32 cellular contexts compared by ENCODE assay signal in genomic region chr3:62242846-62243245, GRCh38.
DNase-seq lines count a peak whose midpoint lies in the region; ATAC-seq and TF ChIP-seq lines count a peak whose summit lies in the region.
"Had no signal": no experiment of that assay in that cellular context is flagged by ENCODE, and none has a peak within 500 bp of the region (broad histone marks: within the 10 kb centered on the region; RNA-seq: fewer than 3 reads in every experiment).

No MANE protein-coding gene starts in this region.

- H3K79me1 ChIP-seq in H9 (ENCODE audit: insufficient read depth, low read depth, low read length, poor library complexity, severe bottlenecking) = no peaks in the 10 kb centered on the region

- H3K14ac ChIP-seq in H9 (ENCODE audit: insufficient read depth, low read length) = no peak overlapping the region

- no peaks in the 10 kb centered on the region for H3K27me3 Mint-ChIP-seq in H9 (ENCODE audit: low read depth)
- H3K27me3 Mint-ChIP-seq: central memory CD8-positive, alpha-beta T cell had no signal

- no peak overlapping the region for H2BK5ac ChIP-seq in H9 (ENCODE audit: insufficient read length, low read length)

- H2BK12ac ChIP-seq in H9 (ENCODE audit: insufficient read length, low read depth, low read length) = no peak overlapping the region

- H3K9me2 ChIP-seq in PC-3 (replicated peaks; ENCODE audit: low read length) = no peaks in the 10 kb centered on the region

- H3K27ac ChIP-seq in H9 (ENCODE audit: insufficient read length, low read depth, low read length) (no peak overlapping the region), iPS-20b (ENCODE audit: low read length) (no peak overlapping the region), PC-3 (ENCODE audit: low read length) (no peak overlapping the region), sigmoid colon (no peak overlapping the region)
- H3K27ac ChIP-seq: epithelial cell of prostate, heart left ventricle, left lung, ovary, upper lobe of left lung had no signal

- H3K23ac ChIP-seq in H9 (ENCODE audit: insufficient read length, low read depth, low read length) = no peak overlapping the region

- TF ChIP-seq EP300 in sigmoid colon (IDR thresholded peaks at IDR 0.05) = no peak

- H2AK5ac ChIP-seq in H9 (ENCODE audit: insufficient read length, low read length) = no peak overlapping the region

- CTCF ChIA-PET in PC-3 (lab: Charles Lee) = no interaction called here

- H2AFZ ChIP-seq in H9 (ENCODE audit: low read length) = no peak overlapping the region
- no peak overlapping the region for H2AFZ ChIP-seq in PC-3 (ENCODE audit: low read length)

- TF ChIP-seq POLR2A in sigmoid colon (IDR thresholded peaks at IDR 0.05) = no peak

- H3K9me3 Mint-ChIP-seq in H9 = no peaks in the 10 kb centered on the region
- H3K9me3 Mint-ChIP-seq: activated naive CD4-positive, alpha-beta T cell treated with anti-CD3 and anti-CD28 coated beads, Interleukin-2, amount 50 U/mL, for 72 hours; central memory CD8-positive, alpha-beta T cell; stimulated activated naive B cell treated with anti-CD40 and anti-IgM and Interleukin-4, amounts not matched to agents 10 μg/mL and 1 μg/mL and 100 μg/mL, for 72 hours had no signal

- intact Hi-C loops in PC-3 (cut with micrococcal nuclease) = no loop called here
- intact Hi-C loops in sigmoid colon (cut with DNase I) = no loop called here

- peaks cover 0 to 5% (median 0%) of the 10 kb centered on the region in 3 experiments; a peak in 5 of 7 replicates for H3K36me3 Mint-ChIP-seq in H9 (ENCODE audit: insufficient read depth in 1 of 3, low read depth in 3 of 3)
- H3K36me3 Mint-ChIP-seq: activated naive CD4-positive, alpha-beta T cell treated with anti-CD3 and anti-CD28 coated beads, Interleukin-2, amount 50 U/mL, for 72 hours; stimulated activated naive B cell treated with anti-CD40 and anti-IgM and Interleukin-4, amounts not matched to agents 10 μg/mL and 1 μg/mL and 100 μg/mL, for 72 hours had no signal

- POLR2A ChIA-PET in PC-3 (lab: Charles Lee; ENCODE audit: unreplicated experiment) = no interaction called here

- H3K27ac Mint-ChIP-seq in H9 = peak overlapping the region; percentile 61 to 81 (median 66); a peak in 4 of 7 replicates
- H3K27ac Mint-ChIP-seq: activated CD4-positive, alpha-beta T cell treated with anti-CD3 and anti-CD28 coated beads for 36 hours; activated CD8-positive, alpha-beta T cell treated with anti-CD3 and anti-CD28 coated beads, Interleukin-2, amount 10 ng/mL, durations not matched to agents 7 days and 5 days; activated naive CD4-positive, alpha-beta T cell treated with anti-CD3 and anti-CD28 coated beads, Interleukin-2, amount 50 U/mL, for 72 hours; stimulated activated naive B cell treated with anti-CD40 and anti-IgM and Interleukin-4, amounts not matched to agents 10 μg/mL and 1 μg/mL and 100 μg/mL, for 72 hours; T-helper 17 cell had no signal

- H3K4me1 Mint-ChIP-seq in H9 = peaks cover 56 to 60% of the 10 kb centered on the region in 2 experiments
- H3K4me1 Mint-ChIP-seq: activated CD4-positive, alpha-beta T cell treated with anti-CD3 and anti-CD28 coated beads for 36 hours; central memory CD8-positive, alpha-beta T cell; stimulated activated naive B cell treated with anti-CD40 and anti-IgM and Interleukin-4, amounts not matched to agents 10 μg/mL and 1 μg/mL and 100 μg/mL, for 72 hours had no signal

- no TSS peak for BruUV-seq in PC-3 (replicated peaks; lab: Mats Ljungman, UMichigan)

- H3K27me3 ChIP-seq in H9 (ENCODE audit: insufficient read depth, low read length) (no peaks in the 10 kb centered on the region), iPS-20b (ENCODE audit: insufficient read depth, low read length) (no peaks in the 10 kb centered on the region), PC-3 (ENCODE audit: low read length) (no peaks in the 10 kb centered on the region), sigmoid colon (no peaks in the 10 kb centered on the region)
- H3K27me3 ChIP-seq: dorsolateral prefrontal cortex, heart left ventricle, left lung, ovary, upper lobe of left lung had no signal

- no CpG with 5 or more reads among the region's 10 CpGs for WGBS in H9 (ENCODE audit: extremely low coverage, insufficient read length, low lambda C conversion rate)
- 93 to 95% methylated on average over 10 of the region's 10 CpGs for WGBS in sigmoid colon, 2 donors

- no peak overlapping the region for H3K9ac ChIP-seq in H9 (ENCODE audit: extremely low read depth, insufficient read length, low read length)
- peak overlapping the region; percentile 26; the same call in 1 of the 2 replicates for H3K9ac ChIP-seq in iPS-20b (ENCODE audit: low read depth, low read length)
- H3K9ac ChIP-seq in PC-3 (ENCODE audit: low read length) = no peak overlapping the region

- H3K4me1 ChIP-seq in H9 (ENCODE audit: insufficient read depth, low read length) (peaks cover 8% of the 10 kb centered on the region), iPS-20b (ENCODE audit: insufficient read depth, low read length) (peaks cover 61% of the 10 kb centered on the region), PC-3 (ENCODE audit: insufficient read depth, low read length) (no peaks in the 10 kb centered on the region), sigmoid colon (peaks cover 0 to 18% (median 2%) of the 10 kb centered on the region in 4 donors)
- H3K4me1 ChIP-seq: left lung had no signal

- TF ChIP-seq CTCF in H9 (conservative IDR thresholded peaks at IDR 0.05) = no peak
- no peak for TF ChIP-seq CTCF in PC-3 (conservative IDR thresholded peaks at IDR 0.05; ENCODE audit: low read depth, low read length)
- no peak for TF ChIP-seq CTCF in sigmoid colon (IDR thresholded peaks at IDR 0.05)

- no peak overlapping the region for H4K5ac ChIP-seq in H9 (ENCODE audit: insufficient read length, low read depth, low read length)

- H3F3A ChIP-seq in PC-3 (ENCODE audit: low read length, unreplicated experiment) = no peaks in the 10 kb centered on the region

- no peak overlapping the region for H2BK20ac ChIP-seq in H9 (ENCODE audit: low read depth, low read length, poor library complexity, severe bottlenecking)

- no peak overlapping the region for H2BK120ac ChIP-seq in H9 (ENCODE audit: low read depth, low read length, poor library complexity, severe bottlenecking)

- no peaks in the 10 kb centered on the region for H3K9me3 ChIP-seq in H9 (ENCODE audit: control insufficient read depth, low read depth, low read length)
- no peaks in the 10 kb centered on the region for H3K9me3 ChIP-seq in iPS-20b (ENCODE audit: insufficient read depth, low read depth, low read length)
- no peaks in the 10 kb centered on the region for H3K9me3 ChIP-seq in PC-3 (ENCODE audit: low read length)
- no peaks in the 10 kb centered on the region for H3K9me3 ChIP-seq in sigmoid colon
- H3K9me3 ChIP-seq: heart left ventricle, left lung, ovary, upper lobe of left lung had no signal

- H4K91ac ChIP-seq in H9 (ENCODE audit: insufficient read length, low read depth, low read length) = no peak overlapping the region

- ATAC-seq in PC-3 = no peak
- ATAC-seq: activated CD4-positive, alpha-beta T cell treated with anti-CD3 and anti-CD28 coated beads for 36 hours; activated CD8-positive, alpha-beta T cell treated with anti-CD3 and anti-CD28 coated beads, Interleukin-2, amount 10 ng/mL, durations not matched to agents 7 days and 5 days; activated naive CD4-positive, alpha-beta T cell treated with anti-CD3 and anti-CD28 coated beads, Interleukin-2, amount 50 U/mL, for 72 hours; heart left ventricle; K562; left lung; sciatic nerve; SK-N-SH treated with all-trans-retinoic acid at 6 μM for 48 hours; stimulated activated naive B cell treated with anti-CD40 and anti-IgM and Interleukin-4, amounts not matched to agents 10 μg/mL and 1 μg/mL and 100 μg/mL, for 72 hours; T-helper 17 cell had no signal

- no peaks in the 10 kb centered on the region for H3K23me2 ChIP-seq in H9 (ENCODE audit: insufficient read length, low read depth, low read length, poor library complexity, severe bottlenecking)

- no peak overlapping the region for H3K18ac ChIP-seq in H9 (ENCODE audit: insufficient read length, low read depth, low read length)

- H4K8ac ChIP-seq in H9 (replicated peaks; ENCODE audit: insufficient read length, low read depth, low read length) = no peak overlapping the region

- H4K20me1 ChIP-seq in H9 (ENCODE audit: control insufficient read depth, insufficient read depth, insufficient read length) (peaks cover 2% of the 10 kb centered on the region), PC-3 (ENCODE audit: low read length) (no peaks in the 10 kb centered on the region)

- H3K4me3 Mint-ChIP-seq in H9 = peak overlapping the region in 1 of 2 experiments; percentile 28; a peak in 1 of 5 replicates
- H3K4me3 Mint-ChIP-seq: activated CD4-positive, alpha-beta T cell treated with anti-CD3 and anti-CD28 coated beads for 36 hours; activated CD8-positive, alpha-beta T cell treated with anti-CD3 and anti-CD28 coated beads, Interleukin-2, amount 10 ng/mL, durations not matched to agents 7 days and 5 days; central memory CD8-positive, alpha-beta T cell; stimulated activated naive B cell treated with anti-CD40 and anti-IgM and Interleukin-4, amounts not matched to agents 10 μg/mL and 1 μg/mL and 100 μg/mL, for 72 hours; T-helper 17 cell had no signal

- peak; percentile 37 for DNase-seq in H9
- DNase-seq in cerebellum (ENCODE audit: low spot score) = peak; percentile 11
- peak in 31 of 56 donors; percentile 2 to 65 (median 19) for DNase-seq in nucleus accumbens (lab: John Stamatoyannopoulos, UW)
- no peak for DNase-seq in NCI-H146 treated with DMSO at 0.1 percent for 48 hours (lab: John Stamatoyannopoulos, UW; ENCODE audit: unreplicated experiment)
- DNase-seq in dedifferentiated amniotic fluid mesenchymal stem cell (ENCODE audit: extremely low spot score) = no peak
- DNase-seq in PC-3 = no peak
- DNase-seq in sigmoid colon = no peak
- DNase-seq: activated CD4-positive, alpha-beta T cell treated with anti-CD3 and anti-CD28 coated beads for 36 hours; activated CD8-positive, alpha-beta T cell treated with anti-CD3 and anti-CD28 coated beads, Interleukin-2, amount 10 ng/mL, durations not matched to agents 7 days and 5 days; activated T-cell treated with anti-CD3 and anti-CD28 coated beads for 4 hours; COR-L47; GF-D8; HCEC 1CT; heart left ventricle; left lung; mesendoderm; NCI-H2081; NCI-H446 treated with DMSO at 0.1 percent for 48 hours; NCI-H82; OCI-M1; ovary; stimulated activated naive B cell treated with anti-CD40 and anti-IgM and Interleukin-4, amounts not matched to agents 10 μg/mL and 1 μg/mL and 100 μg/mL, for 72 hours; T-helper 17 cell; upper lobe of left lung had no signal

- H3K4me2 ChIP-seq in H9 (ENCODE audit: insufficient read depth, insufficient read length, low read length) (no peak overlapping the region), PC-3 (ENCODE audit: low read length) (no peak overlapping the region)

- H3K79me2 ChIP-seq in H9 (ENCODE audit: insufficient read depth, low read length) (no peaks in the 10 kb centered on the region), PC-3 (ENCODE audit: low read length) (no peaks in the 10 kb centered on the region)

- no peak overlapping the region for H3K4ac ChIP-seq in H9 (ENCODE audit: low read depth, low read length)

- no peak overlapping the region for H3K56ac ChIP-seq in H9 (ENCODE audit: insufficient read length, low read depth, low read length)

- H3T11ph ChIP-seq in H9 (ENCODE audit: low read length) = no peak overlapping the region

- no peak overlapping the region for H2BK15ac ChIP-seq in H9 (ENCODE audit: low read depth, low read length)

- H3K4me3 ChIP-seq in iPS-20b (ENCODE audit: low read length) (peak overlapping the region; percentile 16; the same call in 1 of the 2 replicates), PC-3 (ENCODE audit: low read length) (no peak overlapping the region), sigmoid colon (no peak overlapping the region)
- H3K4me3 ChIP-seq: heart left ventricle, K562, left lung, ovary, upper lobe of left lung had no signal

- H3K36me3 ChIP-seq in iPS-20b (ENCODE audit: insufficient read depth, low read depth, low read length) (peaks cover 10% of the 10 kb centered on the region), PC-3 (ENCODE audit: low read depth, low read length) (no peaks in the 10 kb centered on the region), sigmoid colon (peaks cover 0 to 7% (median 0%) of the 10 kb centered on the region in 4 donors)
- H3K36me3 ChIP-seq: left lung, ovary had no signal

Comparison
In these comparisons a context has a peak if more than half of its experiments do, and no peak if none do; other contexts are left out.
1. DNase-seq: peak in H9 (single experiment), cerebellum (single experiment) and nucleus accumbens (31 of 56); none in NCI-H146 treated with DMSO at 0.1 percent for 48 hours (single experiment), dedifferentiated amniotic fluid mesenchymal stem cell (single experiment), PC-3 (single experiment) and sigmoid colon (single experiment).